Comparison of ENCODE assay signal across 8 cellular contexts in the genomic region with DNA sequence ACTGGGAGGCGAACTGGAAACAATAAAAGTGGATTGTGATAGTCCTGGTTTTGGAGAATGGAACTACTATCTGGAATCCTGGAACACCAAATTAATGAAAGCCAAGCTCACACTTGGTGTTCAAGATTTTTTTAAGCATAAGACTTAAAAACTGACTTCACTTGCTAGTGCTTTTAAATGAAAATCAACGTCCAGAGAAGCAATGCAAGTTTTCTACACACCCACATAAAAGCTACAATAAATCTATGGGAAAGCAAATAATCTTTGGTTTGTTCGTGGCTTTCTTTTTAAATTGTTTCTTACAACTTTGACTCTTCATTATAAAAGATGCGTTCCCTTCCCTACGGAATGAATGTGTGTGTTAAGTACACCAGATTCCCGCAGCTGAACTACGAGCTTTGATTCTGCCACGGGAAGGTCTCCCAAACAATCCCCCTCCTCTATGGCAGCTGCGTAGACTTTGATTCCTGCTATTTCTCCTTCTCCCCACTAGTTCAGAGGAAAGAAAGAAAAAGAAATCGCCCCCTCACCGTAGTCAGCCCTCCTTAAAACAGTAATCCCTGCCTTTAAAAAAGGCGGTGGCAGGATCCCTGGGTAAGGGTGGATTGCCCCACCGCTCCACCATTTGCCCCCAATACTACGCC.
A peak's percentile ranks its signal among the peaks of the same experiment; 100 is the strongest.
DNase-seq lines count a peak whose midpoint lies in the region; ATAC-seq and TF ChIP-seq lines count a peak whose summit lies in the region.

No MANE protein-coding gene starts in this region.

- intact Hi-C loops in CD14-positive monocyte (cut with micrococcal nuclease) = no loop called here

- DNase-seq in CD14-positive monocyte (ENCODE audit: low spot score) (no peak), NCI-H1092 (lab: John Stamatoyannopoulos, UW) (peak; percentile 27), epithelial cell of proximal tubule (ENCODE audit: low read depth) (no peak), neural crest cell (ENCODE audit: low read depth, low spot score) (no peak), NCI-H2196 (lab: John Stamatoyannopoulos, UW; ENCODE audit: unreplicated experiment) (no peak)

- H3K4me3 Mint-ChIP-seq in CD14-positive monocyte (peak overlapping the region; percentile 70 to 88), neural crest cell (peak overlapping the region; percentile 96)

- TF ChIP-seq CTCF in CD14-positive monocyte (IDR thresholded peaks at IDR 0.05) (no peak), epithelial cell of proximal tubule (conservative IDR thresholded peaks at IDR 0.05; ENCODE audit: low read depth, low read length) (peak; percentile 12), neural crest cell (conservative IDR thresholded peaks at IDR 0.05) (peak; percentile 39)

- H3K27me3 Mint-ChIP-seq in CD14-positive monocyte (ENCODE audit: low read depth in 3 of 3) = peaks cover 48 to 65% (median 49%) of the 10 kb centered on the region in 3 donors
- H3K27me3 Mint-ChIP-seq in neural crest cell (ENCODE audit: low read depth) = peaks cover 2% of the 10 kb centered on the region

- H3K9me3 Mint-ChIP-seq in CD14-positive monocyte = peaks cover 0 to 10% (median 2%) of the 10 kb centered on the region in 7 donors
- no peaks in the 10 kb centered on the region for H3K9me3 Mint-ChIP-seq in neural crest cell

- H3K4me3 ChIP-seq in epithelial cell of proximal tubule (ENCODE audit: low read depth, low read length) = peak overlapping the region; percentile 83

- H3K36me3 Mint-ChIP-seq in CD14-positive monocyte (peaks cover 0 to 4% of the 10 kb centered on the region in 2 donors), neural crest cell (ENCODE audit: low read depth) (no peaks in the 10 kb centered on the region)

- H3K4me1 Mint-ChIP-seq in CD14-positive monocyte (peaks cover 16% of the 10 kb centered on the region), neural crest cell (peaks cover 59% of the 10 kb centered on the region)

- no peak for ATAC-seq in HG03039 (IDR thresholded peaks at IDR 0.05; ENCODE audit: unreplicated experiment)
- ATAC-seq in HG02973 (IDR thresholded peaks at IDR 0.05; ENCODE audit: unreplicated experiment) = no peak
- no peak for ATAC-seq in GM21367 (IDR thresholded peaks at IDR 0.05; ENCODE audit: unreplicated experiment)

- H3K27ac Mint-ChIP-seq in CD14-positive monocyte (no peak overlapping the region), neural crest cell (ENCODE audit: unreplicated experiment) (peak overlapping the region; percentile 95)
